1 cellular context compared by ENCODE assay signal in the genomic region with DNA sequence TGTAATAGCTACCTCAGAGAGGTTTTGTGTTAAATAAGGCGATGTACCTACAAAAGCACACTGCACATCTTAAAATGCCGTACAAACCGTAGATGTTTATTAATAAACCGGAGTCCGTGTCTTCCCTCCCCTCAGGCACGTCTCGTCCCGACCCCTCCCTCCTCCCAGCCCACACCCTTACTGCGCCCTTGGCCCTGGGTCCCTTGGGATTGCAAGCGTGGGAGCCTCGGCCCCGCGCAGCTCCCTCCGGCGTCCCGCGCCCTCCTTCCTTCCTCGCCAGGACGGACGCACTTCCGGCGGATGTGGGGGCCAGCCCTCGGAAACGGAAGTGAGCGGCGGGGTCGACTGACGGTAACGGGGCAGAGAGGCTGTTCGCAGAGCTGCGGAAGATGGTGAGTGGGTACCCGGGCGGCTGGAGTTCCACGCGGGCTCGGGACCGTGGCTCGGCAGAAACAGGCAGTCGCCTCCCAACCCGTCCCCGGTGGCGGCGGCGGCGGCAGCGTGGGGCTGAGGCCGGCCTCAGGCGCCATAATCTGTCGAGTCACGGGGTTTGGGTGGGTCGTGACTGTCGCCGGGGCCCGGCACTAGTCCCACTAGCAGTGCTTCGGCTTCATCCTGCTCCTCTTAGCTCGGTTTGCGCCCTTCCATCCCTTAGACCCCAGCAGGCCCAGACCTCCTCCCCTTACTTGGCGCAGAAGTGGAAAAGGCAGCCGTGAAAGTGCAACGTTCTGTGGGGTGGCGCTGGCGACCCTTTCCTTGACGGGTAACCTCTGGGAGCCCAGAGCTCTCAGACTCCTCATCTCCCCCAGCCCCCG.
TF ChIP-seq lines count a peak whose summit lies in the region.

A gene with protein sequence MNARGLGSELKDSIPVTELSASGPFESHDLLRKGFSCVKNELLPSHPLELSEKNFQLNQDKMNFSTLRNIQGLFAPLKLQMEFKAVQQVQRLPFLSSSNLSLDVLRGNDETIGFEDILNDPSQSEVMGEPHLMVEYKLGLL (plus strand): TSS at position 335 of the 815 bp plus-strand sequence. CDS start 55 bp downstream, at position 390.

TF ChIP-seq in GM12878, 131 proteins besides CTCF, POLR2A, EP300 and RAD21 (continued from another document and continues in another):
- TF ChIP-seq ZBTB11 (CRISPR knock-in tag; IDR thresholded peaks at IDR 0.05) (peak; percentile 49), YBX1 (IDR thresholded peaks at IDR 0.05) (peak; percentile 87), RFX5 (IDR thresholded peaks at IDR 0.05; ENCODE audit: low read depth, low read length) (no peak), POLR2AphosphoS2 (IDR thresholded peaks at IDR 0.05; ENCODE audit: low read depth, low read length) (peak; percentile 88; the same call in 1 of the 2 replicates), SMAD1 (IDR thresholded peaks at IDR 0.05; ENCODE audit: low read depth, partially characterized antibody) (peak; percentile 59), CREB1 (IDR thresholded peaks at IDR 0.05; ENCODE audit: low read depth) (peak; percentile 80; the same call in 1 of the 2 replicates), MYB (IDR thresholded peaks at IDR 0.05; ENCODE audit: borderline replicate concordance, low read depth, low read length) (no peak), MEF2B (IDR thresholded peaks at IDR 0.05; ENCODE audit: partially characterized antibody, poor library complexity, severe bottlenecking) (peak; percentile 100), SIX5 (IDR thresholded peaks at IDR 0.05; ENCODE audit: low read depth, low read length, severe bottlenecking) (peak; percentile 28), CEBPB (IDR thresholded peaks at IDR 0.05; ENCODE audit: borderline replicate concordance in 1 of 2, low read depth in 2 of 2, low read length in 2 of 2) (no peak), ETV6 (conservative IDR thresholded peaks at IDR 0.05 in 1 of 2, IDR thresholded peaks at IDR 0.05 in 1 of 2; ENCODE audit: borderline replicate concordance in 1 of 2, low read depth in 1 of 2) (peak in 1 of 2 experiments; percentile 100; a peak in 2 of 4 replicates), ZSCAN29 (IDR thresholded peaks at IDR 0.05) (0 out of 2 replicates have a peak, but pooled peaks have one; percentile 54), NR2C2 (IDR thresholded peaks at IDR 0.05; ENCODE audit: borderline replicate concordance, control insufficient read depth, insufficient read length, low read depth) (no peak), SIN3A (IDR thresholded peaks at IDR 0.05; ENCODE audit: low read depth, low read length) (peak; percentile 81), DPF2 (IDR thresholded peaks at IDR 0.05) (peak; percentile 70; the same call in 1 of the 2 replicates), CBX5 (IDR thresholded peaks at IDR 0.05; ENCODE audit: low read depth) (0 out of 2 replicates have a peak, but pooled peaks have one; percentile 39), RUNX3 (IDR thresholded peaks at IDR 0.05; ENCODE audit: low read length) (peak; percentile 80), NR2F1 (conservative IDR thresholded peaks at IDR 0.05) (peak; percentile 77), KLF5 (IDR thresholded peaks at IDR 0.05; ENCODE audit: partially characterized antibody) (peak; percentile 67), RELB (IDR thresholded peaks at IDR 0.05; ENCODE audit: low read depth) (peak; percentile 77; the same call in 1 of the 2 replicates), SP1 (IDR thresholded peaks at IDR 0.05; ENCODE audit: low read depth, low read length) (no peak), ZZZ3 (IDR thresholded peaks at IDR 0.05; ENCODE audit: control insufficient read depth, insufficient read length, low read depth) (no peak), HDGF (IDR thresholded peaks at IDR 0.05) (peak; percentile 89; the same call in 1 of the 2 replicates), POU2F2 (IDR thresholded peaks at IDR 0.05; ENCODE audit: borderline replicate concordance, low read depth, low read length) (peak; percentile 85; the same call in 2 of the 3 replicates), ELK1 (IDR thresholded peaks at IDR 0.05; ENCODE audit: low read depth, low read length) (peak; percentile 97), MXI1 (IDR thresholded peaks at IDR 0.05; ENCODE audit: low read depth, low read length) (no peak), BHLHE40 (IDR thresholded peaks at IDR 0.05; ENCODE audit: borderline replicate concordance in 1 of 2, low read depth in 2 of 2, low read length in 1 of 2) (peak; percentile 64 to 77; a peak in 3 of 4 replicates), PBX3 (IDR thresholded peaks at IDR 0.05; ENCODE audit: insufficient replicate concordance, low read depth, low read length) (no peak), ASH2L (IDR thresholded peaks at IDR 0.05; ENCODE audit: borderline replicate concordance, low read depth) (no peak), NKRF (conservative IDR thresholded peaks at IDR 0.05) (peak; percentile 87), ATF7 (IDR thresholded peaks at IDR 0.05; ENCODE audit: low read depth) (peak; percentile 50)
- TF ChIP-seq, protein P1, sequence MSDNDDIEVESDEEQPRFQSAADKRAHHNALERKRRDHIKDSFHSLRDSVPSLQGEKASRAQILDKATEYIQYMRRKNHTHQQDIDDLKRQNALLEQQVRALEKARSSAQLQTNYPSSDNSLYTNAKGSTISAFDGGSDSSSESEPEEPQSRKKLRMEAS (IDR thresholded peaks at IDR 0.05; ENCODE audit: low read depth, low read length), result peak; percentile 65
- TF ChIP-seq, protein P2, sequence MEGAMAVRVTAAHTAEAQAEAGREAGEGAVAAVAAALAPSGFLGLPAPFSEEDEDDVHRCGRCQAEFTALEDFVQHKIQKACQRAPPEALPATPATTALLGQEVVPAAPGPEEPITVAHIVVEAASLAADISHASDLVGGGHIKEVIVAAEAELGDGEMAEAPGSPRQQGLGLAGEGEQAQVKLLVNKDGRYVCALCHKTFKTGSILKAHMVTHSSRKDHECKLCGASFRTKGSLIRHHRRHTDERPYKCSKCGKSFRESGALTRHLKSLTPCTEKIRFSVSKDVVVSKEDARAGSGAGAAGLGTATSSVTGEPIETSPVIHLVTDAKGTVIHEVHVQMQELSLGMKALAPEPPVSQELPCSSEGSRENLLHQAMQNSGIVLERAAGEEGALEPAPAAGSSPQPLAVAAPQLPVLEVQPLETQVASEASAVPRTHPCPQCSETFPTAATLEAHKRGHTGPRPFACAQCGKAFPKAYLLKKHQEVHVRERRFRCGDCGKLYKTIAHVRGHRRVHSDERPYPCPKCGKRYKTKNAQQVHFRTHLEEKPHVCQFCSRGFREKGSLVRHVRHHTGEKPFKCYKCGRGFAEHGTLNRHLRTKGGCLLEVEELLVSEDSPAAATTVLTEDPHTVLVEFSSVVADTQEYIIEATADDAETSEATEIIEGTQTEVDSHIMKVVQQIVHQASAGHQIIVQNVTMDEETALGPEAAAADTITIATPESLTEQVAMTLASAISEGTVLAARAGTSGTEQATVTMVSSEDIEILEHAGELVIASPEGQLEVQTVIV (IDR thresholded peaks at IDR 0.05; ENCODE audit: borderline replicate concordance, partially characterized antibody), result peak; percentile 82
- TF ChIP-seq, protein P3, sequence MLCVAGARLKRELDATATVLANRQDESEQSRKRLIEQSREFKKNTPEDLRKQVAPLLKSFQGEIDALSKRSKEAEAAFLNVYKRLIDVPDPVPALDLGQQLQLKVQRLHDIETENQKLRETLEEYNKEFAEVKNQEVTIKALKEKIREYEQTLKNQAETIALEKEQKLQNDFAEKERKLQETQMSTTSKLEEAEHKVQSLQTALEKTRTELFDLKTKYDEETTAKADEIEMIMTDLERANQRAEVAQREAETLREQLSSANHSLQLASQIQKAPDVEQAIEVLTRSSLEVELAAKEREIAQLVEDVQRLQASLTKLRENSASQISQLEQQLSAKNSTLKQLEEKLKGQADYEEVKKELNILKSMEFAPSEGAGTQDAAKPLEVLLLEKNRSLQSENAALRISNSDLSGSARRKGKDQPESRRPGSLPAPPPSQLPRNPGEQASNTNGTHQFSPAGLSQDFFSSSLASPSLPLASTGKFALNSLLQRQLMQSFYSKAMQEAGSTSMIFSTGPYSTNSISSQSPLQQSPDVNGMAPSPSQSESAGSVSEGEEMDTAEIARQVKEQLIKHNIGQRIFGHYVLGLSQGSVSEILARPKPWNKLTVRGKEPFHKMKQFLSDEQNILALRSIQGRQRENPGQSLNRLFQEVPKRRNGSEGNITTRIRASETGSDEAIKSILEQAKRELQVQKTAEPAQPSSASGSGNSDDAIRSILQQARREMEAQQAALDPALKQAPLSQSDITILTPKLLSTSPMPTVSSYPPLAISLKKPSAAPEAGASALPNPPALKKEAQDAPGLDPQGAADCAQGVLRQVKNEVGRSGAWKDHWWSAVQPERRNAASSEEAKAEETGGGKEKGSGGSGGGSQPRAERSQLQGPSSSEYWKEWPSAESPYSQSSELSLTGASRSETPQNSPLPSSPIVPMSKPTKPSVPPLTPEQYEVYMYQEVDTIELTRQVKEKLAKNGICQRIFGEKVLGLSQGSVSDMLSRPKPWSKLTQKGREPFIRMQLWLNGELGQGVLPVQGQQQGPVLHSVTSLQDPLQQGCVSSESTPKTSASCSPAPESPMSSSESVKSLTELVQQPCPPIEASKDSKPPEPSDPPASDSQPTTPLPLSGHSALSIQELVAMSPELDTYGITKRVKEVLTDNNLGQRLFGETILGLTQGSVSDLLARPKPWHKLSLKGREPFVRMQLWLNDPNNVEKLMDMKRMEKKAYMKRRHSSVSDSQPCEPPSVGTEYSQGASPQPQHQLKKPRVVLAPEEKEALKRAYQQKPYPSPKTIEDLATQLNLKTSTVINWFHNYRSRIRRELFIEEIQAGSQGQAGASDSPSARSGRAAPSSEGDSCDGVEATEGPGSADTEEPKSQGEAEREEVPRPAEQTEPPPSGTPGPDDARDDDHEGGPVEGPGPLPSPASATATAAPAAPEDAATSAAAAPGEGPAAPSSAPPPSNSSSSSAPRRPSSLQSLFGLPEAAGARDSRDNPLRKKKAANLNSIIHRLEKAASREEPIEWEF (IDR thresholded peaks at IDR 0.05; ENCODE audit: insufficient replicate concordance, low read depth, low read length), result peak; percentile 92
